In the genomic region with DNA sequence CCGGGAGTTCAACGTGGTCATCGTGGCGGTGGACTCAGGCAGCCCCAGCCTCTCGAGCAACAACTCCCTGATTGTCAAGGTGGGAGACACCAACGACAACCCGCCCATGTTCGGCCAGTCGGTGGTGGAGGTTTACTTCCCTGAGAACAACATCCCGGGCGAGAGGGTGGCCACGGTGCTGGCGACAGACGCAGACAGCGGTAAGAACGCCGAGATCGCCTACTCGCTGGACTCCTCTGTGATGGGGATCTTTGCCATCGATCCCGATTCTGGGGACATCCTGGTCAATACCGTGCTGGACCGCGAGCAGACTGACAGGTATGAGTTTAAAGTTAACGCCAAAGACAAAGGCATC, we compare ENCODE assay signal across 13 cellular contexts. TPM values are rescaled to one million over a fixed set of nuclear protein-coding genes. Genes with fewer than 3 reads are reported as not detected.
A peak's percentile ranks its signal among the peaks of the same experiment; 100 is the strongest.
DNase-seq lines count a peak whose midpoint lies in the region; ATAC-seq and TF ChIP-seq lines count a peak whose summit lies in the region.
"Had no signal": no experiment of that assay in that cellular context is flagged by ENCODE, and none has a peak within 500 bp of the region (broad histone marks: within the 10 kb centered on the region; RNA-seq: fewer than 3 reads in every experiment).

No MANE protein-coding gene starts in this region.

- H3K9me2 ChIP-seq in neural cell (ENCODE audit: insufficient read depth, low read length): no peaks in the 10 kb centered on the region

- peak overlapping the region; percentile 93 for H3K4me3 ChIP-seq in A673 (ENCODE audit: low read depth, low read length, poor library complexity, severe bottlenecking)
- H3K4me3 ChIP-seq in Peyer's patch: peak overlapping the region; percentile 26 to 58 (median 42)
- H3K4me3 ChIP-seq in fibroblast of pulmonary artery (replicated peaks; ENCODE audit: low read depth, low read length): peak overlapping the region; percentile 50
- peak overlapping the region; percentile 96 for H3K4me3 ChIP-seq in neural cell (ENCODE audit: low read length)
- H3K4me3 ChIP-seq: K562 had no signal

- intact Hi-C loops in A673 (cut with micrococcal nuclease; ENCODE audit: unreplicated experiment): loop anchor here (2.0 to 10.0 kb wide), 3 partner anchors 44 to 140 kb away; no protein-coding TSS in a partner anchor
- intact Hi-C loops in CD4-positive, alpha-beta T cell (cut with DNase I, micrococcal nuclease): no loop called here

- peaks cover 56% of the 10 kb centered on the region for H3K79me2 ChIP-seq in neural cell (replicated peaks; ENCODE audit: insufficient read depth, low read length)

- no peak overlapping the region for H3K27ac Mint-ChIP-seq in CD4-positive, alpha-beta T cell
- H3K27ac Mint-ChIP-seq: activated naive CD4-positive, alpha-beta T cell treated with anti-CD3 and anti-CD28 coated beads, Interleukin-2, amount 50 U/mL, for 24 hours; CD14-positive monocyte had no signal

- H3K27ac ChIP-seq in A673 (ENCODE audit: low read depth, low read length, poor library complexity, severe bottlenecking) (peak overlapping the region; percentile 96), Peyer's patch (peak overlapping the region in 1 of 4 donors; percentile 60), neural cell (ENCODE audit: low read length) (no peak overlapping the region)
- no peak overlapping the region for H3K27ac ChIP-seq in CD4-positive, alpha-beta T cell (ENCODE audit: low read depth, low read length)

- no peaks in the 10 kb centered on the region for H3K27me3 ChIP-seq in A673 (replicated peaks; ENCODE audit: insufficient read depth, low read depth, low read length, poor library complexity)
- peaks cover 0 to 12% of the 10 kb centered on the region in 2 donors for H3K27me3 ChIP-seq in Peyer's patch
- H3K27me3 ChIP-seq in neural cell (ENCODE audit: insufficient read depth, low read depth, low read length): no peaks in the 10 kb centered on the region
- peaks cover 57% of the 10 kb centered on the region for H3K27me3 ChIP-seq in CD4-positive, alpha-beta T cell (ENCODE audit: control insufficient read depth, insufficient read depth, low read length)

- no peak for TF ChIP-seq EP300 in neural cell (conservative IDR thresholded peaks at IDR 0.05; ENCODE audit: poor library complexity, severe bottlenecking)

- BruUV-seq in A673 (replicated peaks; lab: Mats Ljungman, UMichigan): no TSS peak

- H3K4me3 Mint-ChIP-seq in CD4-positive, alpha-beta T cell: no peak overlapping the region
- H3K4me3 Mint-ChIP-seq: activated naive CD4-positive, alpha-beta T cell treated with anti-CD3 and anti-CD28 coated beads, Interleukin-2, amount 50 U/mL, for 24 hours had no signal

- peaks cover 60% of the 10 kb centered on the region for H3K27me3 Mint-ChIP-seq in CD4-positive, alpha-beta T cell

- no peak overlapping the region for H2AFZ ChIP-seq in neural cell (ENCODE audit: low read depth, low read length)

- TF ChIP-seq CTCF in A673 (conservative IDR thresholded peaks at IDR 0.05; ENCODE audit: low read depth, low read length) (no peak), Peyer's patch (IDR thresholded peaks at IDR 0.05) (no peak), fibroblast of pulmonary artery (IDR thresholded peaks at IDR 0.05; ENCODE audit: low read length, missing control alignments) (no peak), neural cell (IDR thresholded peaks at IDR 0.05; ENCODE audit: poor library complexity, severe bottlenecking) (no peak)
- TF ChIP-seq CTCF in CD4-positive, alpha-beta T cell (IDR thresholded peaks at IDR 0.05): no peak

- H3F3A ChIP-seq in neural cell (ENCODE audit: insufficient read depth, low read length, poor library complexity, severe bottlenecking): no peaks in the 10 kb centered on the region

- no peaks in the 10 kb centered on the region for H3K36me3 Mint-ChIP-seq in CD4-positive, alpha-beta T cell (ENCODE audit: low read depth)
- H3K36me3 Mint-ChIP-seq: activated naive CD4-positive, alpha-beta T cell treated with anti-CD3 and anti-CD28 coated beads, Interleukin-2, amount 50 U/mL, for 24 hours had no signal

- CTCF ChIA-PET in A673 (lab: Charles Lee): no interaction called here
- CTCF ChIA-PET in CD4-positive, alpha-beta T cell (lab: Charles Lee): no interaction called here

- peak overlapping the region; percentile 80 for H3K9ac ChIP-seq in neural cell (ENCODE audit: low read length)

- H3K4me1 ChIP-seq in A673 (ENCODE audit: insufficient read depth, low read length, poor library complexity, severe bottlenecking): no peaks in the 10 kb centered on the region
- H3K4me1 ChIP-seq in Peyer's patch: peaks cover 0 to 36% (median 0%) of the 10 kb centered on the region in 4 donors

- no peak for ATAC-seq in CD4-positive, alpha-beta T cell (ENCODE audit: poor library complexity)
- ATAC-seq in GM21360 (IDR thresholded peaks at IDR 0.05; ENCODE audit: unreplicated experiment): no peak
- ATAC-seq: K562 had no signal

- no peak overlapping the region for H3K4me2 ChIP-seq in neural cell (ENCODE audit: low read length)

- peaks cover 55% of the 10 kb centered on the region for H3K36me3 ChIP-seq in A673 (ENCODE audit: insufficient read depth, low read length, poor library complexity, severe bottlenecking)
- H3K36me3 ChIP-seq in Peyer's patch: no peaks in the 10 kb centered on the region
- no peaks in the 10 kb centered on the region for H3K36me3 ChIP-seq in neural cell (ENCODE audit: insufficient read depth, low read length)

- no peaks in the 10 kb centered on the region for H4K20me1 ChIP-seq in neural cell (ENCODE audit: insufficient read depth)

- H3K4me1 Mint-ChIP-seq in CD4-positive, alpha-beta T cell (ENCODE audit: low read depth): peaks cover 21% of the 10 kb centered on the region

- no peaks in the 10 kb centered on the region for H3K9me3 Mint-ChIP-seq in CD4-positive, alpha-beta T cell
- H3K9me3 Mint-ChIP-seq: activated naive CD4-positive, alpha-beta T cell treated with anti-CD3 and anti-CD28 coated beads, Interleukin-2, amount 50 U/mL, for 24 hours had no signal

- no peak for TF ChIP-seq RAD21 in neural cell (conservative IDR thresholded peaks at IDR 0.05)

- H3K9me3 ChIP-seq in A673 (ENCODE audit: low read depth, low read length, poor library complexity, severe bottlenecking): no peaks in the 10 kb centered on the region
- no peaks in the 10 kb centered on the region for H3K9me3 ChIP-seq in Peyer's patch
- no peaks in the 10 kb centered on the region for H3K9me3 ChIP-seq in neural cell (ENCODE audit: low read length)
- H3K9me3 ChIP-seq in CD4-positive, alpha-beta T cell (ENCODE audit: control insufficient read depth, low read length): no peaks in the 10 kb centered on the region

- POLR2A ChIA-PET in A673 (lab: Charles Lee; ENCODE audit: low non-redundant PET): no interaction called here
- POLR2A ChIA-PET in CD4-positive, alpha-beta T cell (lab: Charles Lee): no interaction called here

- DNase-seq in A673 (ENCODE audit: low spot score): peak; percentile 37
- DNase-seq in Peyer's patch: no peak
- DNase-seq in fibroblast of pulmonary artery (ENCODE audit: low read depth): no peak
- no peak for DNase-seq in SW480 (ENCODE audit: low spot score)
- no peak for DNase-seq in CD4-positive, alpha-beta T cell
- DNase-seq in KG1 (lab: John Stamatoyannopoulos, UW): no peak
- DNase-seq: NCI-H446, T-helper 9 cell had no signal

- no peak for TF ChIP-seq POLR2A in Peyer's patch (IDR thresholded peaks at IDR 0.05)

TF ChIP-seq in neural cell, 6 proteins besides CTCF, POLR2A, EP300 and RAD21:
- TF ChIP-seq EZH2 (IDR thresholded peaks at IDR 0.05; ENCODE audit: borderline replicate concordance, insufficient read depth, low read length, poor library complexity, severe bottlenecking) (no peak), POLR2AphosphoS5 (IDR thresholded peaks at IDR 0.05) (no peak), MXI1 (conservative IDR thresholded peaks at IDR 0.05; ENCODE audit: poor library complexity, severe bottlenecking) (no peak), TAF1 (IDR thresholded peaks at IDR 0.05; ENCODE audit: low read depth) (no peak), SMC3 (conservative IDR thresholded peaks at IDR 0.05; ENCODE audit: poor library complexity) (no peak)
- TF ChIP-seq, protein P1, sequence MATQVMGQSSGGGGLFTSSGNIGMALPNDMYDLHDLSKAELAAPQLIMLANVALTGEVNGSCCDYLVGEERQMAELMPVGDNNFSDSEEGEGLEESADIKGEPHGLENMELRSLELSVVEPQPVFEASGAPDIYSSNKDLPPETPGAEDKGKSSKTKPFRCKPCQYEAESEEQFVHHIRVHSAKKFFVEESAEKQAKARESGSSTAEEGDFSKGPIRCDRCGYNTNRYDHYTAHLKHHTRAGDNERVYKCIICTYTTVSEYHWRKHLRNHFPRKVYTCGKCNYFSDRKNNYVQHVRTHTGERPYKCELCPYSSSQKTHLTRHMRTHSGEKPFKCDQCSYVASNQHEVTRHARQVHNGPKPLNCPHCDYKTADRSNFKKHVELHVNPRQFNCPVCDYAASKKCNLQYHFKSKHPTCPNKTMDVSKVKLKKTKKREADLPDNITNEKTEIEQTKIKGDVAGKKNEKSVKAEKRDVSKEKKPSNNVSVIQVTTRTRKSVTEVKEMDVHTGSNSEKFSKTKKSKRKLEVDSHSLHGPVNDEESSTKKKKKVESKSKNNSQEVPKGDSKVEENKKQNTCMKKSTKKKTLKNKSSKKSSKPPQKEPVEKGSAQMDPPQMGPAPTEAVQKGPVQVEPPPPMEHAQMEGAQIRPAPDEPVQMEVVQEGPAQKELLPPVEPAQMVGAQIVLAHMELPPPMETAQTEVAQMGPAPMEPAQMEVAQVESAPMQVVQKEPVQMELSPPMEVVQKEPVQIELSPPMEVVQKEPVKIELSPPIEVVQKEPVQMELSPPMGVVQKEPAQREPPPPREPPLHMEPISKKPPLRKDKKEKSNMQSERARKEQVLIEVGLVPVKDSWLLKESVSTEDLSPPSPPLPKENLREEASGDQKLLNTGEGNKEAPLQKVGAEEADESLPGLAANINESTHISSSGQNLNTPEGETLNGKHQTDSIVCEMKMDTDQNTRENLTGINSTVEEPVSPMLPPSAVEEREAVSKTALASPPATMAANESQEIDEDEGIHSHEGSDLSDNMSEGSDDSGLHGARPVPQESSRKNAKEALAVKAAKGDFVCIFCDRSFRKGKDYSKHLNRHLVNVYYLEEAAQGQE (IDR thresholded peaks at IDR 0.05; ENCODE audit: borderline replicate concordance): no peak
TF ChIP-seq in neural cell: peak in this region for 0.

RNA-seq across cellular contexts. Expression of a gene that starts 2.7 kb away (rescaled TPM):
- total RNA-seq in A673 (2021): 218 and 224 TPM in 2 replicates
- 10 to 100 TPM in 1 of 4 donors, 1 to 10 TPM in 3; 4.9 to 42.1 (median 7.6) TPM for total RNA-seq in Peyer's patch
- 12.6 and 15.3 TPM in 2 replicates for polyA plus RNA-seq in neural cell
- 78.6 and 89.1 TPM in 2 replicates for polyA minus RNA-seq in neural cell
- not detected for total RNA-seq in CD4-positive, alpha-beta T cell
- total RNA-seq: K562 had no signal
- polyA plus RNA-seq: CD14-positive monocyte, K562 had no signal

Comparison
In these comparisons a context has a peak if more than half of its experiments do, and no peak if none do; other contexts are left out.
1. H3K4me3 ChIP-seq: peak in every context shown above with its lines; median percentile 96 in neural cell; 93 in A673; 50 in fibroblast of pulmonary artery; 42 in Peyer's patch.
2. RNA of a gene that starts 2.7 kb away (total RNA-seq): 218 to 224 TPM in A673 and 4.9 to 42.1 TPM in Peyer's patch; not detected in CD4-positive, alpha-beta T cell; every median in the first group is over 4 times any median in the second.